In the genomic region with DNA sequence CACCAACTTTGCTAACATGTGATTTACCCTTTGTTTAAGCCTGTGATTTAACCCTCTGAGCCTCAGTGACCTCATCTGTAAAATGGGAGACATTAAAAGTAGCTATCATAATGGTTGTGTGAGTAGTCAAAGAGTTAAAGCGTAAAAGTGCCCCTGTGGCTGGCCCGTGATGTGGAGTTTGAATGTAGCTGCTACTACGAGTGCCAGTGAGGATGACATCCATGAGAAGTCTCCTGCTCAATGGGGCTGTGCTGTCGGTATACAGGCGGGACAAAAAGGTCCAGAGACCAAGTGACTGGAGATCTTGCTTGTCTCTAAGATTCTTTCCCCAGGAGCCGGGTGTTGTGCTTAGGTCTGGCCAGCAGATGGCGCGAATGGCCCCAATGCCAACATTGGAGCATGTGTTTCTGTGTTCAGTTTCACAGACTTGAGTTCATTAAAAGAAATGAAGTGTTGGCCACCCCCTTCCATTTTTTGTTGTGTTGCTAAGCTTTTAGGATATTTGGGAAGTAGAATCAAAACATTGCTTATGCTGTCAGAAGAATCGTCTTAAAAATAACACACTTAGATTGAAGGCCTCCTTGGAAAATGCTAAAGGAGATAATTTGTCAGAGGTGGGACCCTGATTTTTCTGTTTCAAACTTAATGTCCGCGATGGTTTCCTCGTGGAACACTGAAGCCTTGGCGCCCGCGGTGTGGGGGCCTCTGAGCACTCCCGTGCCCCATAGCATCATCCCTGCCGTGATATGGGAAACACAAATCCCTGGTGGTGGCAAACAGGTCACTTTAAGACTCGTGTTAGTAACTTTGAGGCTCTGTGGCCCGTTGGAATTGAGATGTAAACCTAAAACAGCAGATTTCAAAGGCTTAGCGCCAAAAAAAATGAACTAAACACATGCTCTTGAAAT, we compare ENCODE assay signal across 8 cellular contexts. TPM values are rescaled to one million over a fixed set of nuclear protein-coding genes. Genes with fewer than 3 reads are reported as not detected.
DNase-seq lines count a peak whose midpoint lies in the region; ATAC-seq and TF ChIP-seq lines count a peak whose summit lies in the region.

No MANE protein-coding gene starts in this region.

- H3K4me2 ChIP-seq in H9 (ENCODE audit: insufficient read depth, insufficient read length, low read length) = no peak overlapping the region

- peaks cover 18% of the 10 kb centered on the region for H3K4me1 ChIP-seq in CD4-positive, alpha-beta memory T cell (ENCODE audit: insufficient read depth, low read length)
- H3K4me1 ChIP-seq in H9 (ENCODE audit: insufficient read depth, low read length) (no peaks in the 10 kb centered on the region), colonic mucosa (peaks cover 11% of the 10 kb centered on the region)

- H4K8ac ChIP-seq in H9 (replicated peaks; ENCODE audit: insufficient read length, low read depth, low read length) = no peak overlapping the region

- H3K4me3 Mint-ChIP-seq in CD4-positive, alpha-beta memory T cell = peak overlapping the region in 1 of 8 donors; percentile 11
- no peak overlapping the region for H3K4me3 Mint-ChIP-seq in H9
- no peak overlapping the region for H3K4me3 Mint-ChIP-seq in activated CD4-positive, alpha-beta T cell treated with anti-CD3 and anti-CD28 coated beads, Interleukin-2, amount 10 ng/mL, durations not matched to agents 24 days and 14 days

- H3K4ac ChIP-seq in H9 (ENCODE audit: low read depth, low read length) = no peak overlapping the region

- no peaks in the 10 kb centered on the region for H3K23me2 ChIP-seq in H9 (ENCODE audit: insufficient read length, low read depth, low read length, poor library complexity, severe bottlenecking)

- no peak overlapping the region for H2BK5ac ChIP-seq in H9 (ENCODE audit: insufficient read length, low read length)

- CTCF ChIA-PET in CD4-positive, alpha-beta memory T cell (lab: Charles Lee; ENCODE audit: partially characterized antibody) = interaction anchor here (0.7 to 6.9 kb wide), 22 partner anchors 9 to 246 kb away, joined by 3 to 48 read pairs (median 4); partner anchors contain the start of gene RBM38

- DNase-seq in CD4-positive, alpha-beta memory T cell = peak; percentile 75 to 83 (median 80)
- DNase-seq in H9 = peak; percentile 79
- DNase-seq in NCI-H345 (lab: John Stamatoyannopoulos, UW) = peak; percentile 80
- peak; percentile 95 for DNase-seq in activated CD4-positive, alpha-beta T cell treated with anti-CD3 and anti-CD28 coated beads, Interleukin-2, amount 10 ng/mL, durations not matched to agents 24 days and 14 days
- peak; percentile 94 for DNase-seq in colonic mucosa
- DNase-seq in lower leg skin (ENCODE audit: low spot score in 2 of 2) = peak; percentile 84 to 97
- DNase-seq in stimulated activated CD4-positive, alpha-beta T cell treated with anti-CD3 and anti-CD28 coated beads, TNF-alpha, amount 100 ng/mL, for 24 hours (ENCODE audit: low read depth in 3 of 3) = peak in 2 of 3 experiments; percentile 76 to 82

- H3K9me3 Mint-ChIP-seq in CD4-positive, alpha-beta memory T cell = no peaks in the 10 kb centered on the region
- no peaks in the 10 kb centered on the region for H3K9me3 Mint-ChIP-seq in H9
- no peaks in the 10 kb centered on the region for H3K9me3 Mint-ChIP-seq in activated CD4-positive, alpha-beta T cell treated with anti-CD3 and anti-CD28 coated beads, Interleukin-2, amount 10 ng/mL, durations not matched to agents 24 days and 14 days

- H3K36me3 Mint-ChIP-seq in CD4-positive, alpha-beta memory T cell = peaks cover 14 to 38% of the 10 kb centered on the region in 2 donors
- peaks cover 6 to 31% (median 22%) of the 10 kb centered on the region in 3 experiments; a peak in 6 of 7 replicates for H3K36me3 Mint-ChIP-seq in H9 (ENCODE audit: insufficient read depth in 1 of 3, low read depth in 3 of 3)
- peaks cover 38% of the 10 kb centered on the region for H3K36me3 Mint-ChIP-seq in activated CD4-positive, alpha-beta T cell treated with anti-CD3 and anti-CD28 coated beads, Interleukin-2, amount 10 ng/mL, durations not matched to agents 24 days and 14 days (ENCODE audit: low read depth)

- ATAC-seq in HG03039 (IDR thresholded peaks at IDR 0.05; ENCODE audit: unreplicated experiment) = no peak

- H2BK20ac ChIP-seq in H9 (ENCODE audit: low read depth, low read length, poor library complexity, severe bottlenecking) = no peak overlapping the region

- H4K91ac ChIP-seq in H9 (ENCODE audit: insufficient read length, low read depth, low read length) = no peak overlapping the region

- H3K4me1 Mint-ChIP-seq in CD4-positive, alpha-beta memory T cell = peaks cover 12 to 24% (median 17%) of the 10 kb centered on the region in 4 donors
- H3K4me1 Mint-ChIP-seq in H9 = peaks cover 2 to 10% of the 10 kb centered on the region in 2 experiments
- peaks cover 15% of the 10 kb centered on the region for H3K4me1 Mint-ChIP-seq in activated CD4-positive, alpha-beta T cell treated with anti-CD3 and anti-CD28 coated beads, Interleukin-2, amount 10 ng/mL, durations not matched to agents 24 days and 14 days

- no peak overlapping the region for H2BK12ac ChIP-seq in H9 (ENCODE audit: insufficient read length, low read depth, low read length)

- WGBS in H9 (ENCODE audit: extremely low coverage, insufficient read length, low lambda C conversion rate) = no CpG with 5 or more reads among the region's 20 CpGs
- WGBS in lower leg skin, 2 donors = 48% methylated on average over 20 of the region's 20 CpGs

- no peak overlapping the region for H3K23ac ChIP-seq in H9 (ENCODE audit: insufficient read length, low read depth, low read length)

- no peaks in the 10 kb centered on the region for H3K27me3 ChIP-seq in CD4-positive, alpha-beta memory T cell (ENCODE audit: insufficient read depth, low read length)
- H3K27me3 ChIP-seq in H9 (ENCODE audit: insufficient read depth, low read length) (no peaks in the 10 kb centered on the region), colonic mucosa (no peaks in the 10 kb centered on the region)

- H3K4me3 ChIP-seq in CD4-positive, alpha-beta memory T cell (ENCODE audit: low read length in 2 of 2) = no peak overlapping the region
- no peak overlapping the region for H3K4me3 ChIP-seq in colonic mucosa
- H3K4me3 ChIP-seq in lower leg skin (ENCODE audit: low read depth, poor library complexity, severe bottlenecking) = no peak overlapping the region

- H3K9me3 ChIP-seq in CD4-positive, alpha-beta memory T cell (ENCODE audit: control insufficient read depth in 1 of 2, low read length in 2 of 2) = no peaks in the 10 kb centered on the region
- H3K9me3 ChIP-seq in H9 (ENCODE audit: control insufficient read depth, low read depth, low read length) (no peaks in the 10 kb centered on the region), colonic mucosa (no peaks in the 10 kb centered on the region)

- H3T11ph ChIP-seq in H9 (ENCODE audit: low read length) = no peak overlapping the region

- no peak overlapping the region for H3K18ac ChIP-seq in H9 (ENCODE audit: insufficient read length, low read depth, low read length)

- TF ChIP-seq CTCF in H9 (conservative IDR thresholded peaks at IDR 0.05) (peak; percentile 93), colonic mucosa (IDR thresholded peaks at IDR 0.05) (peak; percentile 90), lower leg skin (IDR thresholded peaks at IDR 0.05) (peak in 1 of 3 donors; percentile 77)

- no peak overlapping the region for H3K56ac ChIP-seq in H9 (ENCODE audit: insufficient read length, low read depth, low read length)

- H3K79me2 ChIP-seq in H9 (ENCODE audit: insufficient read depth, low read length) = no peaks in the 10 kb centered on the region

- H3K27me3 Mint-ChIP-seq in CD4-positive, alpha-beta memory T cell = no peaks in the 10 kb centered on the region
- H3K27me3 Mint-ChIP-seq in H9 (ENCODE audit: low read depth) = no peaks in the 10 kb centered on the region
- no peaks in the 10 kb centered on the region for H3K27me3 Mint-ChIP-seq in activated CD4-positive, alpha-beta T cell treated with anti-CD3 and anti-CD28 coated beads, Interleukin-2, amount 10 ng/mL, durations not matched to agents 24 days and 14 days

- intact Hi-C loops in CD4-positive, alpha-beta memory T cell (cut with micrococcal nuclease) = loop anchor here (1.0 kb wide), 3 partner anchors 53 to 827 kb away; no protein-coding TSS in a partner anchor
- intact Hi-C loops in activated CD4-positive, alpha-beta T cell treated with anti-CD3 and anti-CD28 coated beads, Interleukin-2, amount 10 ng/mL, durations not matched to agents 24 days and 14 days (cut with micrococcal nuclease) = loop anchor here (1.0 to 5.0 kb wide), 3 partner anchors 31 to 210 kb away; partner anchors contain the start of gene RAE1
- intact Hi-C loops in colonic mucosa (cut with DNase I) (loop anchor here (2.0 kb wide), 1 partner anchor 111 kb away; no protein-coding TSS in a partner anchor), lower leg skin (cut with DNase I; ENCODE audit: low total_unique reads) (loop anchor here (2.0 kb wide), 1 partner anchor 111 kb away; no protein-coding TSS in a partner anchor)

- H3K27ac ChIP-seq in CD4-positive, alpha-beta memory T cell (ENCODE audit: low read depth, low read length) = no peak overlapping the region
- no peak overlapping the region for H3K27ac ChIP-seq in H9 (ENCODE audit: insufficient read length, low read depth, low read length)
- H3K27ac ChIP-seq in colonic mucosa = no peak overlapping the region

- H2AK5ac ChIP-seq in H9 (ENCODE audit: insufficient read length, low read length) = no peak overlapping the region

- POLR2A ChIA-PET in CD4-positive, alpha-beta memory T cell (lab: Charles Lee; ENCODE audit: partially characterized antibody) = interaction anchor here (0.7 to 1.4 kb wide), 3 partner anchors 8 to 16 kb away, joined by 3 to 7 read pairs (median 5); no protein-coding TSS in a partner anchor

- H3K27ac Mint-ChIP-seq in CD4-positive, alpha-beta memory T cell = peak overlapping the region in 6 of 7 donors; percentile 30 to 80 (median 75)
- no peak overlapping the region for H3K27ac Mint-ChIP-seq in H9
- no peak overlapping the region for H3K27ac Mint-ChIP-seq in activated CD4-positive, alpha-beta T cell treated with anti-CD3 and anti-CD28 coated beads, Interleukin-2, amount 10 ng/mL, durations not matched to agents 24 days and 14 days

- no peak overlapping the region for H3K9ac ChIP-seq in H9 (ENCODE audit: extremely low read depth, insufficient read length, low read length)
- no peak overlapping the region for H3K9ac ChIP-seq in colonic mucosa (ENCODE audit: low read depth in 2 of 2, low read length in 2 of 2)

- no peak overlapping the region for H2AFZ ChIP-seq in H9 (ENCODE audit: low read length)

- peaks cover 23% of the 10 kb centered on the region for H3K36me3 ChIP-seq in CD4-positive, alpha-beta memory T cell (ENCODE audit: insufficient read depth, low read length)
- H3K36me3 ChIP-seq in colonic mucosa = no peaks in the 10 kb centered on the region

- H4K5ac ChIP-seq in H9 (ENCODE audit: insufficient read length, low read depth, low read length) = no peak overlapping the region

- no peak overlapping the region for H3K14ac ChIP-seq in H9 (ENCODE audit: insufficient read depth, low read length)

- no peak overlapping the region for H2BK120ac ChIP-seq in H9 (ENCODE audit: low read depth, low read length, poor library complexity, severe bottlenecking)

- H4K20me1 ChIP-seq in H9 (ENCODE audit: control insufficient read depth, insufficient read depth, insufficient read length) = no peaks in the 10 kb centered on the region

- H2BK15ac ChIP-seq in H9 (ENCODE audit: low read depth, low read length) = no peak overlapping the region

- TF ChIP-seq POLR2A in lower leg skin (IDR thresholded peaks at IDR 0.05) = no peak

- H3K79me1 ChIP-seq in H9 (ENCODE audit: insufficient read depth, low read depth, low read length, poor library complexity, severe bottlenecking) = no peaks in the 10 kb centered on the region

RNA-seq across cellular contexts. Expression of gene RBM38, which starts 9.3 kb away (rescaled TPM):
- total RNA-seq in CD4-positive, alpha-beta memory T cell = 10 to 100 TPM; 76.0 to 79.6 TPM
- polyA plus RNA-seq in CD4-positive, alpha-beta memory T cell = 10 to 100 TPM; 33.1 to 97.8 TPM
- total RNA-seq in H9 (2021) (66.8 and 67.9 TPM in 2 replicates), colonic mucosa (10 to 100 TPM; 41.3 to 43.1 TPM), lower leg skin (10 to 100 TPM in 2 of 4 donors, 1 to 10 TPM in 2; 6.2 to 13.3 (median 11.2) TPM)
- 100 and 103 TPM in 2 replicates for total RNA-seq in activated CD4-positive, alpha-beta T cell treated with anti-CD3 and anti-CD28 coated beads, Interleukin-2, amount 10 ng/mL, durations not matched to agents 24 days and 14 days

RNA-seq across cellular contexts. Expression of gene RAE1, which starts 30.8 kb away (rescaled TPM):
- total RNA-seq in CD4-positive, alpha-beta memory T cell = 10 to 100 TPM; 30.9 to 33.8 TPM
- polyA plus RNA-seq in CD4-positive, alpha-beta memory T cell = 10 to 100 TPM; 31.7 to 43.9 TPM
- 53.1 and 54.8 TPM in 2 replicates for total RNA-seq in H9 (2021)
- 58.2 and 63.4 TPM in 2 replicates for total RNA-seq in activated CD4-positive, alpha-beta T cell treated with anti-CD3 and anti-CD28 coated beads, Interleukin-2, amount 10 ng/mL, durations not matched to agents 24 days and 14 days
- 10 to 100 TPM; 20.3 to 29.3 TPM for total RNA-seq in colonic mucosa
- total RNA-seq in lower leg skin = 10 to 100 TPM; 30.5 to 45.7 (median 34.5) TPM

RNA-seq across cellular contexts. Expression of gene SPO11, which starts 52.2 kb away (rescaled TPM):
- total RNA-seq in CD4-positive, alpha-beta memory T cell = not detected
- not detected for polyA plus RNA-seq in CD4-positive, alpha-beta memory T cell
- total RNA-seq in H9 (2021) = not detected in 2 replicates
- not detected in 2 replicates for total RNA-seq in activated CD4-positive, alpha-beta T cell treated with anti-CD3 and anti-CD28 coated beads, Interleukin-2, amount 10 ng/mL, durations not matched to agents 24 days and 14 days
- total RNA-seq in colonic mucosa = not detected
- total RNA-seq in lower leg skin = not detected

Comparison
In these comparisons a context has a peak if more than half of its experiments do, and no peak if none do; other contexts are left out.
1. H3K27ac Mint-ChIP-seq: peak in CD4-positive, alpha-beta memory T cell (6 of 7); none in H9 (0 of 3) and activated CD4-positive, alpha-beta T cell treated with anti-CD3 and anti-CD28 coated beads, Interleukin-2, amount 10 ng/mL, durations not matched to agents 24 days and 14 days (single experiment).
2. Peak in every context shown above with its lines, with median percentiles within 50 percentile points of each other: DNase-seq.